In the genomic region with DNA sequence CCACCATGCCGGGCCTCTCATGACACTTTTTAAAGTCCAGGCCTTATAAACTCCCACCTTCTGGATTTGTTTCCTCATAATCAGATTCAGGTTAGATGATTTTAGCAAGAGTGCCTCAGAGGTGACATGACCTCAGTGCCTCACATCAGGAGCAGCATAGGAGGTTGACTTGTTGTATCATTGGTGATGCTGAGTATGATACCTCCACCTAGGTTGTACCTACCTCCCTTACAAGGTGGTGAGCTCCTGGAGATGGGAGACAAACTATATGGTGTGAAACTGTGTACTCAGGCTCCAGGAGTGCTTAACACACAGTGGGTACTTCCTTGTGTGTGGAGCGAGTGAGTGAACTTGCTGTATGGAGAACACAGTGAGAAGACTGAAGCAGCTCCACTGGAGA, we compare ENCODE assay signal across 20 cellular contexts.
"Had no signal": no experiment of that assay in that cellular context is flagged by ENCODE, and none has a peak within 500 bp of the region (broad histone marks: within the 10 kb centered on the region; RNA-seq: fewer than 3 reads in every experiment).

No MANE protein-coding gene starts in this region.

- H3K4me3 Mint-ChIP-seq: activated naive CD4-positive, alpha-beta T cell treated with anti-CD3 and anti-CD28 coated beads, Interleukin-2, amount 10 ng/mL, durations not matched to agents 7 days and 5 days; activated naive CD8-positive, alpha-beta T cell treated with anti-CD3 and anti-CD28 coated beads, Interleukin-2, amount 50 U/mL, for 24 hours; mesothelial cell of epicardium; naive thymus-derived CD4-positive, alpha-beta T cell had no signal

- DNase-seq: activated CD4-positive, alpha-beta T cell treated with anti-CD3 and anti-CD28 coated beads for 48 hours; activated CD4-positive, alpha-beta T cell treated with anti-CD3 and anti-CD28 coated beads, Interleukin-2, amount 50 U/mL, for 48 hours; activated CD4-positive, CD25-positive, alpha-beta regulatory T cell; activated CD8-positive, alpha-beta memory T cell treated with anti-CD3 and anti-CD28 coated beads for 24 hours; activated gamma-delta T cell; activated naive CD4-positive, alpha-beta T cell treated with anti-CD3 and anti-CD28 coated beads, Interleukin-2, amount 10 ng/mL, durations not matched to agents 7 days and 5 days; activated naive CD8-positive, alpha-beta T cell treated with anti-CD3 and anti-CD28 coated beads, Interleukin-2, amount 50 U/mL, for 24 hours; effector CD8-positive, alpha-beta T cell; mammary epithelial cell; naive thymus-derived CD4-positive, alpha-beta T cell; pancreas; psoas muscle; stimulated activated CD4-positive, alpha-beta T cell treated with anti-CD3 and anti-CD28 coated beads, Interleukin-15, amount 100 ng/mL, for 24 hours; stimulated activated CD4-positive, alpha-beta T cell treated with anti-CD3 and anti-CD28 coated beads, Interleukin-2, amount 100 ng/mL, for 24 hours; stimulated activated naive CD4-positive, alpha-beta T cell treated with Interleukin-2 at 50 U/mL for 16 hours had no signal

- H3K36me3 ChIP-seq: breast epithelium had no signal

- H3K9me3 ChIP-seq: breast epithelium, pancreas, psoas muscle, right atrium auricular region, tibial nerve had no signal

- ATAC-seq: activated naive CD8-positive, alpha-beta T cell treated with anti-CD3 and anti-CD28 coated beads, Interleukin-2, amount 50 U/mL, for 24 hours; naive thymus-derived CD4-positive, alpha-beta T cell; pancreas; psoas muscle had no signal

- H3K27ac ChIP-seq: breast epithelium, pancreas, psoas muscle had no signal

- H3K4me3 ChIP-seq: breast epithelium, pancreas, psoas muscle, right atrium auricular region, smooth muscle cell, tibial nerve had no signal

- H3K27ac Mint-ChIP-seq: activated naive CD4-positive, alpha-beta T cell treated with anti-CD3 and anti-CD28 coated beads, Interleukin-2, amount 10 ng/mL, durations not matched to agents 7 days and 5 days; activated naive CD8-positive, alpha-beta T cell treated with anti-CD3 and anti-CD28 coated beads, Interleukin-2, amount 50 U/mL, for 24 hours; mesothelial cell of epicardium had no signal

- H3K4me1 ChIP-seq: breast epithelium had no signal

- H3K27me3 Mint-ChIP-seq: activated naive CD4-positive, alpha-beta T cell treated with anti-CD3 and anti-CD28 coated beads, Interleukin-2, amount 10 ng/mL, durations not matched to agents 7 days and 5 days; activated naive CD8-positive, alpha-beta T cell treated with anti-CD3 and anti-CD28 coated beads, Interleukin-2, amount 50 U/mL, for 24 hours; naive thymus-derived CD4-positive, alpha-beta T cell had no signal

- H3K9me3 Mint-ChIP-seq: activated naive CD4-positive, alpha-beta T cell treated with anti-CD3 and anti-CD28 coated beads, Interleukin-2, amount 10 ng/mL, durations not matched to agents 7 days and 5 days; activated naive CD8-positive, alpha-beta T cell treated with anti-CD3 and anti-CD28 coated beads, Interleukin-2, amount 50 U/mL, for 24 hours; mesothelial cell of epicardium; naive thymus-derived CD4-positive, alpha-beta T cell had no signal

- H3K27me3 ChIP-seq: breast epithelium, pancreas, right atrium auricular region, tibial nerve had no signal

- H3K4me1 Mint-ChIP-seq: activated naive CD4-positive, alpha-beta T cell treated with anti-CD3 and anti-CD28 coated beads, Interleukin-2, amount 10 ng/mL, durations not matched to agents 7 days and 5 days; activated naive CD8-positive, alpha-beta T cell treated with anti-CD3 and anti-CD28 coated beads, Interleukin-2, amount 50 U/mL, for 24 hours; mesothelial cell of epicardium had no signal
